Comparison of ENCODE assay signal across 28 cellular contexts in genomic region chr3:87199621-87200020, GRCh38.
"Had no signal": no experiment of that assay in that cellular context is flagged by ENCODE, and none has a peak within 500 bp of the region (broad histone marks: within the 10 kb centered on the region; RNA-seq: fewer than 3 reads in every experiment).

No MANE protein-coding gene starts in this region.

- H3K27me3 Mint-ChIP-seq: stimulated activated naive CD8-positive, alpha-beta T cell treated with anti-CD3 and anti-CD28 coated beads, Interleukin-15, amount 100 ng/mL, for 72 hours had no signal

- H3K36me3 ChIP-seq: left lung, pancreas, prostate gland, sigmoid colon, tibial nerve had no signal

- DNase-seq: hippocampal formation; kidney glomerular epithelial cell; left cardiac atrium; left lung; midbrain; naive thymus-derived CD8-positive, alpha-beta T cell; nucleus accumbens; pancreas; posterior cingulate gyrus; retina; right cardiac atrium; sigmoid colon; small intestine; stimulated activated CD4-positive, alpha-beta T cell treated with anti-CD3 and anti-CD28 coated beads, Interleukin-1b, Interleukin-23, amount 100 ng/mL, for 48 hours; stimulated activated CD4-positive, alpha-beta T cell treated with anti-CD3 and anti-CD28 coated beads, Interleukin-2, amount 100 ng/mL, for 48 hours; stimulated activated CD4-positive, alpha-beta T cell treated with anti-CD3 and anti-CD28 coated beads, Interleukin-4, amount 100 ng/mL, for 4 hours; stimulated activated CD8-positive, alpha-beta memory T cell treated with anti-CD3 and anti-CD28 coated beads, Interleukin-4, amount 100 ng/mL, for 48 hours; stimulated activated naive CD4-positive, alpha-beta T cell treated with Interleukin-2 at 50 U/mL for 16 hours; stimulated activated naive CD8-positive, alpha-beta T cell treated with anti-CD3 and anti-CD28 coated beads, Interleukin-15, amount 100 ng/mL, for 72 hours; substantia nigra; uterus had no signal

- H3K4me1 Mint-ChIP-seq: naive thymus-derived CD8-positive, alpha-beta T cell; nephron; stimulated activated memory B cell treated with anti-CD40 and anti-IgM and Interleukin-4, amounts not matched to agents 10 μg/mL and 1 μg/mL and 100 μg/mL, for 72 hours; stimulated activated naive CD8-positive, alpha-beta T cell treated with anti-CD3 and anti-CD28 coated beads, Interleukin-15, amount 100 ng/mL, for 72 hours had no signal

- H3K27ac Mint-ChIP-seq: naive thymus-derived CD8-positive, alpha-beta T cell; nephron; stimulated activated memory B cell treated with anti-CD40 and anti-IgM and Interleukin-4, amounts not matched to agents 10 μg/mL and 1 μg/mL and 100 μg/mL, for 72 hours; stimulated activated naive CD8-positive, alpha-beta T cell treated with anti-CD3 and anti-CD28 coated beads, Interleukin-15, amount 100 ng/mL, for 72 hours had no signal

- ATAC-seq: left cardiac atrium; left lung; naive thymus-derived CD8-positive, alpha-beta T cell; pancreas; right cardiac atrium; stimulated activated memory B cell treated with anti-CD40 and anti-IgM and Interleukin-4, amounts not matched to agents 10 μg/mL and 1 μg/mL and 100 μg/mL, for 72 hours; stimulated activated naive CD8-positive, alpha-beta T cell treated with anti-CD3 and anti-CD28 coated beads, Interleukin-15, amount 100 ng/mL, for 72 hours had no signal

- H3K4me1 ChIP-seq: left lung, prostate gland, sigmoid colon, uterus had no signal

- H3K27me3 ChIP-seq: left lung, pancreas, sigmoid colon, tibial nerve, uterus had no signal

- H3K9me3 ChIP-seq: pancreas, prostate gland, uterus had no signal

- H3K36me3 Mint-ChIP-seq: stimulated activated memory B cell treated with anti-CD40 and anti-IgM and Interleukin-4, amounts not matched to agents 10 μg/mL and 1 μg/mL and 100 μg/mL, for 72 hours had no signal

- H3K27ac ChIP-seq: left lung, pancreas, prostate gland, sigmoid colon, uterus had no signal

- H3K4me3 Mint-ChIP-seq: naive thymus-derived CD8-positive, alpha-beta T cell; nephron; neural crest cell; stimulated activated memory B cell treated with anti-CD40 and anti-IgM and Interleukin-4, amounts not matched to agents 10 μg/mL and 1 μg/mL and 100 μg/mL, for 72 hours; stimulated activated naive CD8-positive, alpha-beta T cell treated with anti-CD3 and anti-CD28 coated beads, Interleukin-15, amount 100 ng/mL, for 72 hours; type B pancreatic cell had no signal

- H3K4me3 ChIP-seq: left lung, lung, pancreas, prostate gland, sigmoid colon, tibial nerve, uterus had no signal
